8 cellular contexts compared by ENCODE assay signal in the genomic region with DNA sequence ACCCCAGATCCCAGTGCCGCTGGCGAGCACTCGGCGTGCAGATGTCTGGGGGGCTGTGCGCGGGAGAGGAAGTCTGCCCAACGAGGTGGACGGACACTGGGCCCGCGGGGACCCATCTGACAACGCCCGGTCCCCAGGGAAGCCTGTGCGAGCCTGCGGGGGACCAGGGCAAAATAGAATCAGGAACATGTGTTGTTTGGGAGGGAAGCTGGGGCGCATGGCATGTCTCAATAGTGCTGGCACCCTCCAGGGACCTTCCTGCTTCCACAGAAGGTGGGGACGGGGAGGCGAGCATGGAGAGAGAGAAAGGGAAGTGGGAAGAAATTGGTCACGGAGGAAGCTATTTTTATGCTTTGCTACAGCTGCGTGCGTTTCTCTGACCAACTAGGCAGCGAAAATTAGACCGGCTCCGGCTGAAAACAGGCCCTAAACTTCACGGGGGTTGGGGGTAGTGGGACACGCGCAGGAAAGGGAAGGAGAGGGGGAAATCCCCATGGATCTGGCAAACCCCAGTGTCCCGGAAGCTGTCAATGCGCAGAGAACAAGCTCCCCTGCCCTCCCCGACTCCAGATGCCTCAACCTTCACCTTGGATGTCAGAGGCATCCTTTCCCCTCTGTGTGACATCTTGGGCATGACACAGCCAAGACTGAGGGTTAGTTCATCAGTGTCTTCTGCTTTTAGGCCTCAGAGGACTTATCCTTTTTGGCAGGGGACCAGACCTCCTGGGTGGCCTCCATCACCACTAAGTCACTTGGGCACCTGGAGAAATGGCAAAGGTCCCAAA.
A peak's percentile ranks its signal among the peaks of the same experiment; 100 is the strongest.
DNase-seq lines count a peak whose midpoint lies in the region; ATAC-seq, FAIRE-seq and TF ChIP-seq lines count a peak whose summit lies in the region.

No MANE protein-coding gene starts in this region.

- H3K27me3 Mint-ChIP-seq in H9 (ENCODE audit: low read depth): peaks cover 50% of the 10 kb centered on the region
- no peaks in the 10 kb centered on the region for H3K27me3 Mint-ChIP-seq in activated T-helper 17 cell treated with anti-CD3 and anti-CD28 coated beads, Interleukin-2, amount 50 U/mL, for 72 hours

- H4K91ac ChIP-seq in H9 (ENCODE audit: insufficient read length, low read depth, low read length): no peak overlapping the region

- no peak overlapping the region for H4K5ac ChIP-seq in H9 (ENCODE audit: insufficient read length, low read depth, low read length)

- H3K9ac ChIP-seq in H9 (ENCODE audit: extremely low read depth, insufficient read length, low read length) (no peak overlapping the region), keratinocyte (ENCODE audit: control insufficient read depth, extremely low read depth, insufficient read depth, low read length) (no peak overlapping the region)

- dilution Hi-C loops in keratinocyte (cut with MboI; ENCODE audit: extremely low pct_ligation_motif_present, low sequenced_read_pairs): no loop called here

- peaks cover 16 to 19% of the 10 kb centered on the region in 2 experiments for H3K4me1 Mint-ChIP-seq in H9
- no peaks in the 10 kb centered on the region for H3K4me1 Mint-ChIP-seq in activated T-helper 17 cell treated with anti-CD3 and anti-CD28 coated beads, Interleukin-2, amount 50 U/mL, for 72 hours

- no peak overlapping the region for H3K27ac Mint-ChIP-seq in H9
- H3K27ac Mint-ChIP-seq in activated T-helper 17 cell treated with anti-CD3 and anti-CD28 coated beads, Interleukin-2, amount 50 U/mL, for 72 hours: no peak overlapping the region

- no peaks in the 10 kb centered on the region for H3K9me3 ChIP-seq in H9 (ENCODE audit: control insufficient read depth, low read depth, low read length)
- H3K9me3 ChIP-seq in keratinocyte (ENCODE audit: control insufficient read depth, low read depth, low read length): peaks cover 2% of the 10 kb centered on the region
- H3K9me3 ChIP-seq in thymus (ENCODE audit: control insufficient read depth): no peaks in the 10 kb centered on the region

- no peak overlapping the region for H2BK12ac ChIP-seq in H9 (ENCODE audit: insufficient read length, low read depth, low read length)

- peaks cover 0 to 3% (median 0%) of the 10 kb centered on the region in 3 experiments; a peak in 3 of 7 replicates for H3K36me3 Mint-ChIP-seq in H9 (ENCODE audit: insufficient read depth in 1 of 3, low read depth in 3 of 3)
- H3K36me3 Mint-ChIP-seq in activated T-helper 17 cell treated with anti-CD3 and anti-CD28 coated beads, Interleukin-2, amount 50 U/mL, for 72 hours (ENCODE audit: low read depth): no peaks in the 10 kb centered on the region

- no peak overlapping the region for H3K4ac ChIP-seq in H9 (ENCODE audit: low read depth, low read length)

- H4K20me1 ChIP-seq in H9 (ENCODE audit: control insufficient read depth, insufficient read depth, insufficient read length) (no peaks in the 10 kb centered on the region), keratinocyte (ENCODE audit: control insufficient read depth, extremely low read depth, insufficient read depth, low read length) (no peaks in the 10 kb centered on the region)

- no peaks in the 10 kb centered on the region for H3K79me1 ChIP-seq in H9 (ENCODE audit: insufficient read depth, low read depth, low read length, poor library complexity, severe bottlenecking)

- H2AK5ac ChIP-seq in H9 (ENCODE audit: insufficient read length, low read length): no peak overlapping the region

- H3K56ac ChIP-seq in H9 (ENCODE audit: insufficient read length, low read depth, low read length): no peak overlapping the region

- H4K8ac ChIP-seq in H9 (replicated peaks; ENCODE audit: insufficient read length, low read depth, low read length): no peak overlapping the region

- H2BK5ac ChIP-seq in H9 (ENCODE audit: insufficient read length, low read length): no peak overlapping the region

- peaks cover 3% of the 10 kb centered on the region; the same call in 1 of the 2 replicates for H3K27me3 ChIP-seq in H9 (ENCODE audit: insufficient read depth, low read length)
- H3K27me3 ChIP-seq in keratinocyte (ENCODE audit: control insufficient read depth, extremely low read depth, insufficient read depth, low read length): no peaks in the 10 kb centered on the region
- no peaks in the 10 kb centered on the region for H3K27me3 ChIP-seq in thymus (ENCODE audit: control insufficient read depth, insufficient read depth)

- no peak overlapping the region for H3K18ac ChIP-seq in H9 (ENCODE audit: insufficient read length, low read depth, low read length)

- H3K4me3 Mint-ChIP-seq in H9: peak overlapping the region; percentile 61 to 62
- H3K4me3 Mint-ChIP-seq in activated T-helper 17 cell treated with anti-CD3 and anti-CD28 coated beads, Interleukin-2, amount 50 U/mL, for 72 hours: peak overlapping the region; percentile 66

- H3K4me3 ChIP-seq in AG10803 (ENCODE audit: low read length): peak overlapping the region; percentile 34
- peak overlapping the region in 1 of 3 experiments; percentile 62 for H3K4me3 ChIP-seq in keratinocyte (ENCODE audit: control insufficient read depth in 2 of 3, extremely low read depth in 1 of 3, insufficient read depth in 2 of 3, low read depth in 1 of 3, low read length in 3 of 3)
- peak overlapping the region; percentile 60 for H3K4me3 ChIP-seq in thymus (ENCODE audit: low read length)

- H3K14ac ChIP-seq in H9 (ENCODE audit: insufficient read depth, low read length): no peak overlapping the region

- H3K9me1 ChIP-seq in keratinocyte (ENCODE audit: control insufficient read depth, extremely low read depth, insufficient read depth, low read length): no peaks in the 10 kb centered on the region

- H2BK20ac ChIP-seq in H9 (ENCODE audit: low read depth, low read length, poor library complexity, severe bottlenecking): no peak overlapping the region

- H3K23ac ChIP-seq in H9 (ENCODE audit: insufficient read length, low read depth, low read length): no peak overlapping the region

- H3T11ph ChIP-seq in H9 (ENCODE audit: low read length): no peak overlapping the region

- DNase-seq in AG10803 (ENCODE audit: low read depth) (no peak), H9 (no peak), keratinocyte (ENCODE audit: low read depth, low spot score) (no peak), NCI-H526 treated with DMSO at 0.1 percent for 48 hours (lab: John Stamatoyannopoulos, UW) (no peak), NCI-H146 (lab: John Stamatoyannopoulos, UW) (no peak)
- DNase-seq in activated effector memory CD4-positive, alpha-beta T cell treated with anti-CD3 and anti-CD28 coated beads, Interleukin-2, amount 50 U/mL, for 16 hours: no peak

- H3K79me2 ChIP-seq in H9 (ENCODE audit: insufficient read depth, low read length): no peaks in the 10 kb centered on the region
- no peaks in the 10 kb centered on the region for H3K79me2 ChIP-seq in keratinocyte (ENCODE audit: control insufficient read depth, insufficient read depth, low read length)

- no peak for TF ChIP-seq CTCF in AG10803 (conservative IDR thresholded peaks at IDR 0.05; ENCODE audit: low read length)
- TF ChIP-seq CTCF in H9 (conservative IDR thresholded peaks at IDR 0.05): no peak
- TF ChIP-seq CTCF in keratinocyte (optimal IDR thresholded peaks at IDR 0.05 in 1 of 3, IDR thresholded peaks at IDR 0.05 in 1 of 3, conservative IDR thresholded peaks at IDR 0.05 in 1 of 3; ENCODE audit: extremely low read depth in 1 of 3, insufficient read depth in 2 of 3, low read length in 3 of 3): no peak

- H3K27ac ChIP-seq in H9 (ENCODE audit: insufficient read length, low read depth, low read length) (no peak overlapping the region), keratinocyte (ENCODE audit: control insufficient read depth, insufficient read depth, low read length) (no peak overlapping the region), thymus (ENCODE audit: low read depth) (no peak overlapping the region)

- no peak overlapping the region for H2BK120ac ChIP-seq in H9 (ENCODE audit: low read depth, low read length, poor library complexity, severe bottlenecking)

- H2BK15ac ChIP-seq in H9 (ENCODE audit: low read depth, low read length): no peak overlapping the region

- H3K4me2 ChIP-seq in H9 (ENCODE audit: insufficient read depth, insufficient read length, low read length) (peak overlapping the region; percentile 70), keratinocyte (ENCODE audit: control insufficient read depth, extremely low read depth, insufficient read depth, low read depth, low read length) (peak overlapping the region; percentile 39)

- peaks cover 8% of the 10 kb centered on the region for H3K23me2 ChIP-seq in H9 (ENCODE audit: insufficient read length, low read depth, low read length, poor library complexity, severe bottlenecking)

- H3K4me1 ChIP-seq in H9 (ENCODE audit: insufficient read depth, low read length) (no peaks in the 10 kb centered on the region; the same call in 1 of the 2 replicates), keratinocyte (ENCODE audit: control insufficient read depth, extremely low read depth, insufficient read depth, low read length) (peaks cover 5% of the 10 kb centered on the region), thymus (ENCODE audit: control insufficient read depth, insufficient read depth, low read length) (peaks cover 1% of the 10 kb centered on the region)

- H3K36me3 ChIP-seq in keratinocyte (ENCODE audit: control insufficient read depth in 2 of 2, extremely low read depth in 1 of 2, insufficient read depth in 2 of 2, low read length in 2 of 2) (no peaks in the 10 kb centered on the region), thymus (ENCODE audit: control insufficient read depth, insufficient read depth) (no peaks in the 10 kb centered on the region)

- ATAC-seq in activated T-helper 17 cell treated with anti-CD3 and anti-CD28 coated beads, Interleukin-2, amount 50 U/mL, for 72 hours (replicated peaks): peak; percentile 21

- no CpG with 5 or more reads among the region's 29 CpGs for WGBS in H9 (ENCODE audit: extremely low coverage, insufficient read length, low lambda C conversion rate)
- 19% methylated on average over 29 of the region's 29 CpGs for WGBS in thymus

- FAIRE-seq in keratinocyte (lab: Jason Lieb, UNC): no peak

- H3K9me3 Mint-ChIP-seq in H9: peaks cover 62 to 65% of the 10 kb centered on the region in 2 experiments
- H3K9me3 Mint-ChIP-seq in activated T-helper 17 cell treated with anti-CD3 and anti-CD28 coated beads, Interleukin-2, amount 50 U/mL, for 72 hours: no peaks in the 10 kb centered on the region

- H2AFZ ChIP-seq in H9 (ENCODE audit: low read length) (no peak overlapping the region), keratinocyte (ENCODE audit: control insufficient read depth, low read length) (peak overlapping the region; percentile 49)
